Comparison of ENCODE assay signal across 16 cellular contexts in genomic region chr9:136572596-136573313, GRCh38. TPM values are rescaled to one million over a fixed set of nuclear protein-coding genes. Genes with fewer than 3 reads are reported as not detected.
DNase-seq lines count a peak whose midpoint lies in the region; ATAC-seq, FAIRE-seq and TF ChIP-seq lines count a peak whose summit lies in the region.
"Had no signal": no experiment of that assay in that cellular context is flagged by ENCODE, and none has a peak within 500 bp of the region (broad histone marks: within the 10 kb centered on the region; RNA-seq: fewer than 3 reads in every experiment).

No MANE protein-coding gene starts in this region.

- H3K27me3 ChIP-seq in liver (ENCODE audit: control insufficient read depth in 4 of 4, insufficient read depth in 4 of 4, low read length in 3 of 4) (no peaks in the 10 kb centered on the region), HepG2 (ENCODE audit: control insufficient read depth in 1 of 2, insufficient read depth in 2 of 2, low read length in 2 of 2) (peaks cover 16 to 71% of the 10 kb centered on the region in 2 experiments)
- H3K27me3 ChIP-seq: gastroesophageal sphincter, testis had no signal

- ATAC-seq in HepG2 (no peak; the same call in 2 of the 3 replicates), GM21447 (IDR thresholded peaks at IDR 0.05; ENCODE audit: unreplicated experiment) (no peak)
- ATAC-seq: activated naive CD4-positive, alpha-beta T cell treated with anti-CD3 and anti-CD28 coated beads, Interleukin-2, amount 50 U/mL, for 72 hours; gastroesophageal sphincter had no signal

- H2AFZ ChIP-seq in HepG2 (ENCODE audit: low read length) = no peak overlapping the region

- no peaks in the 10 kb centered on the region for H3K36me3 Mint-ChIP-seq in glutamatergic neuron (ENCODE audit: unreplicated experiment)
- no peaks in the 10 kb centered on the region for H3K36me3 Mint-ChIP-seq in mesothelial cell of epicardium
- H3K36me3 Mint-ChIP-seq: activated naive CD4-positive, alpha-beta T cell treated with anti-CD3 and anti-CD28 coated beads, Interleukin-2, amount 50 U/mL, for 72 hours had no signal

- H3K4me2 ChIP-seq in HepG2 (ENCODE audit: low read depth, low read length) = no peak overlapping the region

- no peak overlapping the region for H3K4me3 ChIP-seq in liver (ENCODE audit: low read depth in 1 of 3, low read length in 3 of 3)
- no peak overlapping the region for H3K4me3 ChIP-seq in HepG2 (replicated peaks in 1 of 3; ENCODE audit: insufficient read depth in 1 of 3, low read depth in 2 of 3, low read length in 3 of 3)
- H3K4me3 ChIP-seq: gastroesophageal sphincter, testis had no signal

- H3K9me3 ChIP-seq in liver (ENCODE audit: control insufficient read depth in 4 of 4, low read length in 3 of 4) (no peaks in the 10 kb centered on the region), HepG2 (ENCODE audit: low read length) (no peaks in the 10 kb centered on the region)
- H3K9me3 ChIP-seq: gastroesophageal sphincter, testis had no signal

- peaks cover 11% of the 10 kb centered on the region for H3K27me3 Mint-ChIP-seq in glutamatergic neuron (ENCODE audit: unreplicated experiment)
- H3K27me3 Mint-ChIP-seq in mesothelial cell of epicardium (ENCODE audit: low read depth) = no peaks in the 10 kb centered on the region

- BruUV-seq in HepG2 (replicated peaks; lab: Mats Ljungman, UMichigan) = no TSS peak

- H3K27ac ChIP-seq in liver (ENCODE audit: low read depth in 1 of 2, low read length in 2 of 2) (no peak overlapping the region), HepG2 (ENCODE audit: extremely low read length, insufficient read depth, low read length) (no peak overlapping the region)
- H3K27ac ChIP-seq: testis had no signal

- TF ChIP-seq CTCF in liver (IDR thresholded peaks at IDR 0.05; ENCODE audit: low read depth, low read length, missing input control) (no peak), HepG2 (CRISPR knock-in tag; IDR thresholded peaks at IDR 0.05) (no peak), glutamatergic neuron (IDR thresholded peaks at IDR 0.05; ENCODE audit: partially characterized antibody, unreplicated experiment) (no peak), mesothelial cell of epicardium (IDR thresholded peaks at IDR 0.05; ENCODE audit: unreplicated experiment) (no peak)

- H4K20me1 ChIP-seq in HepG2 (ENCODE audit: insufficient read depth, low read length) = no peaks in the 10 kb centered on the region

- no peak for TF ChIP-seq EP300 in HepG2 (IDR thresholded peaks at IDR 0.05; ENCODE audit: low read depth in 2 of 2, low read length in 2 of 2)
- no peak for TF ChIP-seq EP300 in HepG2 (CRISPR knock-in tag; IDR thresholded peaks at IDR 0.05; ENCODE audit: borderline replicate concordance)

- H3K9ac ChIP-seq in liver (ENCODE audit: low read depth in 1 of 2, low read length in 2 of 2) (no peak overlapping the region), HepG2 (ENCODE audit: insufficient read depth, low read depth, low read length) (no peak overlapping the region)

- no peak overlapping the region for H3K27ac Mint-ChIP-seq in glutamatergic neuron (ENCODE audit: unreplicated experiment)
- H3K27ac Mint-ChIP-seq in mesothelial cell of epicardium = peak overlapping the region; percentile 74
- H3K27ac Mint-ChIP-seq: activated naive CD4-positive, alpha-beta T cell treated with anti-CD3 and anti-CD28 coated beads, Interleukin-2, amount 50 U/mL, for 72 hours had no signal

- H3K4me1 Mint-ChIP-seq in glutamatergic neuron (ENCODE audit: low read depth, unreplicated experiment) (peaks cover 7% of the 10 kb centered on the region), mesothelial cell of epicardium (peaks cover 55% of the 10 kb centered on the region)

- H3K79me2 ChIP-seq in HepG2 (ENCODE audit: insufficient read depth, low read length) = no peaks in the 10 kb centered on the region

- TF ChIP-seq POLR2A in HepG2 (IDR thresholded peaks at IDR 0.05; ENCODE audit: insufficient read depth in 1 of 2, low read depth in 2 of 2, low read length in 2 of 2) = no peak

- CTCF ChIA-PET in HepG2 (lab: Yijun Ruan, JAX; ENCODE audit: low intra/inter-chr PET ratio, low total read pairs) = no interaction called here

- H3K9me3 Mint-ChIP-seq in glutamatergic neuron (ENCODE audit: unreplicated experiment) (peaks cover 14% of the 10 kb centered on the region), mesothelial cell of epicardium (no peaks in the 10 kb centered on the region)

- peak overlapping the region; percentile 16 for H3K4me3 Mint-ChIP-seq in glutamatergic neuron (ENCODE audit: unreplicated experiment)
- no peak overlapping the region for H3K4me3 Mint-ChIP-seq in mesothelial cell of epicardium

- no peak for FAIRE-seq in HepG2 (lab: Jason Lieb, UNC)
- peak; percentile 82 for FAIRE-seq in urothelium cell line (lab: Jason Lieb, UNC)
- FAIRE-seq: keratinocyte had no signal

- intact Hi-C loops in HepG2 (cut with micrococcal nuclease; ENCODE audit: unreplicated experiment) = no loop called here

- no peak for TF ChIP-seq RAD21 in liver (IDR thresholded peaks at IDR 0.05)
- no peak for TF ChIP-seq RAD21 in HepG2 (CRISPR knock-in tag; IDR thresholded peaks at IDR 0.05)

- no peak for DNase-seq in HepG2 (ENCODE audit: low spot score)
- DNase-seq in glutamatergic neuron = no peak
- DNase-seq in mesothelial cell of epicardium (ENCODE audit: low spot score in 2 of 2, unreplicated experiment in 2 of 2) = no peak
- no peak for DNase-seq in urothelium cell line (ENCODE audit: low spot score)
- no peak for DNase-seq in GM03348 (ENCODE audit: low spot score)
- DNase-seq in SW480 (ENCODE audit: low spot score) = no peak
- DNase-seq: activated CD4-positive, alpha-beta T cell treated with anti-CD3 and anti-CD28 coated beads for 48 hours; central memory CD4-positive, alpha-beta T cell; MV-4-11; SHP77 treated with DMSO at 0.1 percent for 48 hours; testis had no signal

- H3K4me1 ChIP-seq in liver (ENCODE audit: control insufficient read depth in 4 of 4, insufficient read depth in 4 of 4, low read length in 3 of 4) (peaks cover 3 to 19% (median 13%) of the 10 kb centered on the region in 4 donors), HepG2 (ENCODE audit: insufficient read depth, low read length) (peaks cover 46% of the 10 kb centered on the region)

- POLR2A ChIA-PET in HepG2 (lab: Yijun Ruan, JAX) = no interaction called here

- no peaks in the 10 kb centered on the region for H3K36me3 ChIP-seq in liver (ENCODE audit: control insufficient read depth in 4 of 4, insufficient read depth in 3 of 4, low read depth in 1 of 4, low read length in 3 of 4)
- H3K36me3 ChIP-seq in HepG2 (replicated peaks in 1 of 2; ENCODE audit: control insufficient read depth in 1 of 2, insufficient read depth in 2 of 2, low read length in 2 of 2) = no peaks in the 10 kb centered on the region
- H3K36me3 ChIP-seq: gastroesophageal sphincter had no signal

- 82% methylated on average over 24 of the region's 24 CpGs for WGBS in liver
- 44% methylated on average over 20 of the region's 24 CpGs for WGBS in HepG2 (ENCODE audit: low lambda C conversion rate)

- in situ Hi-C loops in HepG2 (cut with HindIII; ENCODE audit: extremely low pct_ligation_motif_present, low pct_unique_long_range_greater_than_20kb) = no loop called here

TF ChIP-seq in liver, 16 proteins besides CTCF, POLR2A, EP300 and RAD21 (continues in another document):
- TF ChIP-seq JUND (IDR thresholded peaks at IDR 0.05) = no peak
- peak in 1 of 2 donors; percentile 18 for TF ChIP-seq RXRA (IDR thresholded peaks at IDR 0.05)
- no peak for TF ChIP-seq HNF4A (conservative IDR thresholded peaks at IDR 0.05)
- no peak for TF ChIP-seq EGR1 (IDR thresholded peaks at IDR 0.05; ENCODE audit: low read depth in 2 of 2)
- no peak for TF ChIP-seq FOXA2 (IDR thresholded peaks at IDR 0.05)

TF ChIP-seq in HepG2, 621 proteins besides CTCF, POLR2A, EP300 and RAD21 (continues in another document):
- TF ChIP-seq ZNF326 (CRISPR knock-in tag; IDR thresholded peaks at IDR 0.05; ENCODE audit: borderline replicate concordance) (no peak), EZH2 (conservative IDR thresholded peaks at IDR 0.05; ENCODE audit: low read depth, low read length) (no peak), BORCS8-MEF2B (CRISPR knock-in tag; IDR thresholded peaks at IDR 0.05) (no peak), ZFAT (CRISPR knock-in tag; conservative IDR thresholded peaks at IDR 0.05) (no peak), KAT2B (IDR thresholded peaks at IDR 0.05; ENCODE audit: borderline replicate concordance, low read depth, low read length) (no peak), ZNF260 (CRISPR knock-in tag; IDR thresholded peaks at IDR 0.05; ENCODE audit: borderline replicate concordance, low read depth) (no peak)

RNA-seq across cellular contexts. Expression of gene NOTCH1, which starts 26.9 kb away (rescaled TPM):
- 10 to 100 TPM in 1 of 2 donors, 1 to 10 TPM in 1; 9.4 to 22.3 TPM for total RNA-seq in liver
- polyA plus RNA-seq in liver = 1 to 10 TPM; 2.4 to 7.5 TPM
- 0.22 and 0.35 TPM in 2 replicates for total RNA-seq in HepG2 (2016; rRNA removed; fragmentation: Illumina TruSeq; extraction: Trizol)
- 0.18 and 0.20 TPM in 2 replicates for total RNA-seq in HepG2 (2016; cell fraction: cytosol; rRNA removed; fragmentation: Illumina TruSeq; extraction: Trizol; ENCODE audit: low read depth)
- total RNA-seq in HepG2 (2016; cell fraction: insoluble cytoplasmic fraction; rRNA removed; fragmentation: Illumina TruSeq; extraction: Trizol) = 0.13 and 0.43 TPM in 2 replicates
- 0.17 and 0.28 TPM in 2 replicates for total RNA-seq in HepG2 (2016; cell fraction: membrane; rRNA removed; fragmentation: Illumina TruSeq; extraction: Trizol)
- 0.69 and 1.3 TPM in 2 replicates for total RNA-seq in HepG2 (2016; cell fraction: nucleus; rRNA removed; fragmentation: Illumina TruSeq; extraction: Trizol)
- polyA plus RNA-seq in HepG2 (2011; rRNA removed) = 0.09 and 0.12 TPM in 2 replicates
- polyA plus RNA-seq in HepG2 (2011; cell fraction: cytosol; rRNA removed) = 0.04 and 0.11 TPM in 2 replicates
- 0.90 and 1.1 TPM in 2 replicates for polyA plus RNA-seq in HepG2 (2011; cell fraction: nucleus; rRNA removed)
- polyA plus RNA-seq in HepG2 (2012) = 0.09 and 0.31 TPM in 2 replicates
- 0.02 TPM in 2 replicates for polyA plus RNA-seq in HepG2 (2016; cell fraction: cytosol; fragmentation: Illumina TruSeq; extraction: Trizol; ENCODE audit: low read depth)
- polyA plus RNA-seq in HepG2 (2016; cell fraction: insoluble cytoplasmic fraction; fragmentation: Illumina TruSeq; extraction: Trizol; ENCODE audit: low read depth) = 0.15 and 0.22 TPM in 2 replicates
- polyA plus RNA-seq in HepG2 (2016; cell fraction: membrane; fragmentation: Illumina TruSeq; extraction: Trizol; ENCODE audit: low read depth) = 0.05 and 0.13 TPM in 2 replicates
- 1.3 and 1.9 TPM in 2 replicates for polyA plus RNA-seq in HepG2 (2016; cell fraction: nucleus; fragmentation: Illumina TruSeq; extraction: Trizol; ENCODE audit: insufficient read depth, low read depth)
- polyA minus RNA-seq in HepG2 (2011; rRNA and poly(A)+ RNA removed; ENCODE audit: low replicate concordance) = 0.54 and 4.7 TPM in 2 replicates
- 0.44 and 0.99 TPM in 2 replicates for polyA minus RNA-seq in HepG2 (2011; cell fraction: cytosol; rRNA and poly(A)+ RNA removed)
- 0.64 and 0.75 TPM in 2 replicates for polyA minus RNA-seq in HepG2 (2011; cell fraction: nucleus; rRNA and poly(A)+ RNA removed)
- total RNA-seq in glutamatergic neuron (ENCODE audit: unreplicated experiment) = 64.2 TPM
- total RNA-seq in mesothelial cell of epicardium = 104 to 107 TPM (median 104 TPM) in 3 replicates

Comparison
In these comparisons a context has a peak if more than half of its experiments do, and no peak if none do; other contexts are left out.
1. RNA of gene NOTCH1, which starts 26.9 kb away (total RNA-seq): 104 to 107 TPM in mesothelial cell of epicardium, 64.2 TPM in glutamatergic neuron (single experiment) and 9.4 to 22.3 TPM in liver; 0.13 to 1.3 TPM in HepG2; every median in the first group is over 4 times any median in the second.